28 cellular contexts compared by ENCODE assay signal in the genomic region with DNA sequence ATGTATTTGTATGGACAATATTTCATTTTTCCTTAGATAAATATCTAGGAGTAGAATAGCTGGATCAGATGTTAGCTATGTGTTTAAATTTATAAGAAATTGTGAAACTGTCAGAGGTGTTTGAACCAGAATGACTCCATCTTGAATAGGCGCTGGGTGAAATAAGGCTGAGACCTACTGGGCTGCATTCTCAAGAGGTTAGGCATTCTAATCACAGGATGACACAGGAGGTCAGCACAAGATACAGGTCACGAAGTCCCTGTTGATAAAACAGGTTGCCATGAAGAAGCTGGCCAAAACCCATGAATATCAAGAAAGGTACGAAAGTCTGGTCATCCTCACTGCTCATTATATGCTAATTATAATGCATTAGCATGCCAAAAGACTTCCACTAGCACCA.
"Had no signal": no experiment of that assay in that cellular context is flagged by ENCODE, and none has a peak within 500 bp of the region (broad histone marks: within the 10 kb centered on the region; RNA-seq: fewer than 3 reads in every experiment).

No MANE protein-coding gene starts in this region.

- H3K36me3 Mint-ChIP-seq: stimulated activated effector memory CD8-positive, alpha-beta T cell treated with anti-CD3 and anti-CD28 coated beads, Interleukin-12 subunit alpha, Interleukin-12 subunit beta, amount 100 ng/mL, for 72 hours; stimulated activated memory B cell treated with anti-CD40 and anti-IgM and Interleukin-4, amounts not matched to agents 10 μg/mL and 1 μg/mL and 100 μg/mL, for 72 hours; stimulated activated naive B cell treated with anti-CD40 and anti-IgM and Interleukin-4, amounts not matched to agents 10 μg/mL and 1 μg/mL and 100 μg/mL, for 72 hours; type B pancreatic cell had no signal

- H3K9me3 Mint-ChIP-seq: stimulated activated effector memory CD8-positive, alpha-beta T cell treated with anti-CD3 and anti-CD28 coated beads, Interleukin-12 subunit alpha, Interleukin-12 subunit beta, amount 100 ng/mL, for 72 hours; stimulated activated memory B cell treated with anti-CD40 and anti-IgM and Interleukin-4, amounts not matched to agents 10 μg/mL and 1 μg/mL and 100 μg/mL, for 72 hours; stimulated activated naive B cell treated with anti-CD40 and anti-IgM and Interleukin-4, amounts not matched to agents 10 μg/mL and 1 μg/mL and 100 μg/mL, for 72 hours; stimulated activated naive CD8-positive, alpha-beta T cell treated with anti-CD3 and anti-CD28 coated beads, Interleukin-15, amount 100 ng/mL, for 72 hours; stimulated activated naive CD8-positive, alpha-beta T cell treated with anti-CD3 and anti-CD28 coated beads, Interleukin-15, Interleukin-2, amounts not matched to agents 100 ng/mL and 50 ng/mL, for 24 hours; type B pancreatic cell had no signal

- H3K4me3 Mint-ChIP-seq: stimulated activated effector memory CD8-positive, alpha-beta T cell treated with anti-CD3 and anti-CD28 coated beads, Interleukin-12 subunit alpha, Interleukin-12 subunit beta, amount 100 ng/mL, for 72 hours; stimulated activated memory B cell treated with anti-CD40 and anti-IgM and Interleukin-4, amounts not matched to agents 10 μg/mL and 1 μg/mL and 100 μg/mL, for 72 hours; stimulated activated naive B cell treated with anti-CD40 and anti-IgM and Interleukin-4, amounts not matched to agents 10 μg/mL and 1 μg/mL and 100 μg/mL, for 72 hours; stimulated activated naive CD8-positive, alpha-beta T cell treated with anti-CD3 and anti-CD28 coated beads, Interleukin-15, amount 100 ng/mL, for 72 hours; stimulated activated naive CD8-positive, alpha-beta T cell treated with anti-CD3 and anti-CD28 coated beads, Interleukin-15, Interleukin-2, amounts not matched to agents 100 ng/mL and 50 ng/mL, for 24 hours; type B pancreatic cell had no signal

- DNase-seq: stimulated activated CD4-positive, alpha-beta T cell treated with anti-CD3 and anti-CD28 coated beads, Interleukin-2, amount 100 ng/mL, for 24 hours; stimulated activated CD4-positive, alpha-beta T cell treated with anti-CD3 and anti-CD28 coated beads, Interleukin-4, amount 100 ng/mL, for 1 hour; stimulated activated CD4-positive, alpha-beta T cell treated with anti-CD3 and anti-CD28 coated beads, Interleukin-4, amount 100 ng/mL, for 24 hours; stimulated activated CD4-positive, alpha-beta T cell treated with anti-CD3 and anti-CD28 coated beads, Interleukin-4, amount 100 ng/mL, for 4 hours; stimulated activated CD8-positive, alpha-beta memory T cell treated with anti-CD3 and anti-CD28 coated beads, Interleukin-4, amount 100 ng/mL, for 48 hours; stimulated activated naive B cell treated with anti-CD40 and anti-IgM and Interleukin-4, amounts not matched to agents 10 μg/mL and 1 μg/mL and 100 μg/mL, for 72 hours; stimulated activated naive CD4-positive, alpha-beta T cell; stimulated activated naive CD4-positive, alpha-beta T cell treated with Interleukin-2 at 50 U/mL for 16 hours; stimulated activated naive CD8-positive, alpha-beta T cell treated with anti-CD3 and anti-CD28 coated beads, Interleukin-15, amount 100 ng/mL, for 72 hours; stimulated activated naive CD8-positive, alpha-beta T cell treated with anti-CD3 and anti-CD28 coated beads, Interleukin-15, Interleukin-2, amounts not matched to agents 100 U/mL and 50 U/mL, for 24 hours; stomach; substantia nigra; testis; thyroid gland; tibial artery; transverse colon; upper lobe of left lung; upper lobe of right lung; uterus had no signal

- H3K9me3 ChIP-seq: stomach, suprapubic skin, testis, thoracic aorta, thyroid gland, tibial artery, tibial nerve, transverse colon, upper lobe of left lung, upper lobe of right lung, uterus, vagina had no signal

- H3K4me1 Mint-ChIP-seq: stimulated activated effector memory CD8-positive, alpha-beta T cell treated with anti-CD3 and anti-CD28 coated beads, Interleukin-12 subunit alpha, Interleukin-12 subunit beta, amount 100 ng/mL, for 72 hours; stimulated activated memory B cell treated with anti-CD40 and anti-IgM and Interleukin-4, amounts not matched to agents 10 μg/mL and 1 μg/mL and 100 μg/mL, for 72 hours; stimulated activated naive B cell treated with anti-CD40 and anti-IgM and Interleukin-4, amounts not matched to agents 10 μg/mL and 1 μg/mL and 100 μg/mL, for 72 hours; stimulated activated naive CD8-positive, alpha-beta T cell treated with anti-CD3 and anti-CD28 coated beads, Interleukin-15, amount 100 ng/mL, for 72 hours had no signal

- H3K4me3 ChIP-seq: stomach, suprapubic skin, testis, thoracic aorta, thyroid gland, tibial artery, tibial nerve, transverse colon, upper lobe of left lung, upper lobe of right lung, uterus, vagina had no signal

- FAIRE-seq: urothelium cell line had no signal

- H3K36me3 ChIP-seq: stomach, suprapubic skin, thoracic aorta, thyroid gland, tibial artery, tibial nerve, transverse colon, upper lobe of left lung, upper lobe of right lung, uterus, vagina had no signal

- ATAC-seq: stimulated activated effector memory CD8-positive, alpha-beta T cell treated with anti-CD3 and anti-CD28 coated beads, Interleukin-12 subunit alpha, Interleukin-12 subunit beta, amount 100 ng/mL, for 72 hours; stimulated activated memory B cell treated with anti-CD40 and anti-IgM and Interleukin-4, amounts not matched to agents 10 μg/mL and 1 μg/mL and 100 μg/mL, for 72 hours; stimulated activated naive B cell treated with anti-CD40 and anti-IgM and Interleukin-4, amounts not matched to agents 10 μg/mL and 1 μg/mL and 100 μg/mL, for 72 hours; stimulated activated naive CD8-positive, alpha-beta T cell treated with anti-CD3 and anti-CD28 coated beads, Interleukin-15, amount 100 ng/mL, for 72 hours; stimulated activated naive CD8-positive, alpha-beta T cell treated with anti-CD3 and anti-CD28 coated beads, Interleukin-15, Interleukin-2, amounts not matched to agents 100 U/mL and 50 U/mL, for 24 hours; upper lobe of right lung had no signal

- H3K27me3 ChIP-seq: stomach, suprapubic skin, testis, thyroid gland, tibial artery, tibial nerve, transverse colon, upper lobe of left lung, upper lobe of right lung, uterus, vagina had no signal

- H3K27ac Mint-ChIP-seq: stimulated activated effector memory CD8-positive, alpha-beta T cell treated with anti-CD3 and anti-CD28 coated beads, Interleukin-12 subunit alpha, Interleukin-12 subunit beta, amount 100 ng/mL, for 72 hours; stimulated activated memory B cell treated with anti-CD40 and anti-IgM and Interleukin-4, amounts not matched to agents 10 μg/mL and 1 μg/mL and 100 μg/mL, for 72 hours; stimulated activated naive B cell treated with anti-CD40 and anti-IgM and Interleukin-4, amounts not matched to agents 10 μg/mL and 1 μg/mL and 100 μg/mL, for 72 hours; stimulated activated naive CD8-positive, alpha-beta T cell treated with anti-CD3 and anti-CD28 coated beads, Interleukin-15, amount 100 ng/mL, for 72 hours; stimulated activated naive CD8-positive, alpha-beta T cell treated with anti-CD3 and anti-CD28 coated beads, Interleukin-15, Interleukin-2, amounts not matched to agents 100 ng/mL and 50 ng/mL, for 24 hours; type B pancreatic cell had no signal

- H3K27me3 Mint-ChIP-seq: stimulated activated memory B cell treated with anti-CD40 and anti-IgM and Interleukin-4, amounts not matched to agents 10 μg/mL and 1 μg/mL and 100 μg/mL, for 72 hours; stimulated activated naive B cell treated with anti-CD40 and anti-IgM and Interleukin-4, amounts not matched to agents 10 μg/mL and 1 μg/mL and 100 μg/mL, for 72 hours; stimulated activated naive CD8-positive, alpha-beta T cell treated with anti-CD3 and anti-CD28 coated beads, Interleukin-15, amount 100 ng/mL, for 72 hours; stimulated activated naive CD8-positive, alpha-beta T cell treated with anti-CD3 and anti-CD28 coated beads, Interleukin-15, Interleukin-2, amounts not matched to agents 100 ng/mL and 50 ng/mL, for 24 hours; type B pancreatic cell had no signal

- H3K4me1 ChIP-seq: stomach, suprapubic skin, testis, thyroid gland, tibial artery, tibial nerve, transverse colon, upper lobe of left lung, upper lobe of right lung, uterus, vagina had no signal

- H3K27ac ChIP-seq: stomach, suprapubic skin, testis, thoracic aorta, thyroid gland, tibial artery, tibial nerve, transverse colon, upper lobe of left lung, upper lobe of right lung, uterus, vagina had no signal
